Comparison of ENCODE assay signal across 8 cellular contexts in genomic region chr2:118202707-118203303, GRCh38.
A peak's percentile ranks its signal among the peaks of the same experiment; 100 is the strongest.
DNase-seq lines count a peak whose midpoint lies in the region; ATAC-seq, FAIRE-seq and TF ChIP-seq lines count a peak whose summit lies in the region.

No MANE protein-coding gene starts in this region.

- no peak overlapping the region for H3K56ac ChIP-seq in H1 (replicated peaks; ENCODE audit: insufficient read length, low read depth, low read length)

- no peaks in the 10 kb centered on the region for H3K9me3 Mint-ChIP-seq in naive B cell

- no peak overlapping the region for H3K18ac ChIP-seq in H1 (ENCODE audit: extremely low read depth, low read length)

- TF ChIP-seq CTCF in AG04449 (IDR thresholded peaks at IDR 0.05; ENCODE audit: insufficient read depth, low read length, missing control alignments), result peak; percentile 88
- peak; percentile 86 for TF ChIP-seq CTCF in GM12874 (IDR thresholded peaks at IDR 0.05; ENCODE audit: insufficient read depth, low read depth, low read length)
- peak; percentile 82 to 97 (median 88) for TF ChIP-seq CTCF in H1 (IDR thresholded peaks at IDR 0.05; ENCODE audit: control extremely low read depth in 1 of 3, insufficient read depth in 1 of 3, low read depth in 1 of 3, low read length in 3 of 3)

- H2AFZ ChIP-seq in H1 (ENCODE audit: low read length), result no peak overlapping the region

- H2AK5ac ChIP-seq in H1 (ENCODE audit: low read depth, low read length), result no peak overlapping the region

- no peaks in the 10 kb centered on the region for H3K9me3 ChIP-seq in H1 (ENCODE audit: insufficient read depth in 2 of 2, low read depth in 1 of 2, low read length in 1 of 2)

- H4K20me1 ChIP-seq in H1 (replicated peaks in 1 of 2; ENCODE audit: control insufficient read depth in 1 of 2, insufficient read depth in 2 of 2, low read length in 2 of 2), result no peaks in the 10 kb centered on the region

- H3K4me3 ChIP-seq in AG04449 (ENCODE audit: low read depth, low read length) (no peak overlapping the region), H1 (ENCODE audit: extremely low read depth in 1 of 4, insufficient read depth in 2 of 4, low read depth in 3 of 4, low read length in 4 of 4) (no peak overlapping the region)

- no peak overlapping the region for H4K8ac ChIP-seq in H1 (ENCODE audit: extremely low read depth, insufficient read depth, low read length)

- H3K27me3 ChIP-seq in H1 (replicated peaks in 1 of 4; ENCODE audit: control insufficient read depth in 3 of 4, extremely low read depth in 1 of 4, insufficient read depth in 3 of 4, low read length in 3 of 4), result peaks cover 0 to 3% (median 0%) of the 10 kb centered on the region in 4 experiments; a peak in 1 of 7 replicates

- no peak overlapping the region for H2BK15ac ChIP-seq in H1 (ENCODE audit: low read length)

- H3K27ac ChIP-seq in H1 (ENCODE audit: low read depth, low read length), result no peak overlapping the region

- no peaks in the 10 kb centered on the region for H3K79me2 ChIP-seq in H1 (ENCODE audit: control insufficient read depth in 1 of 2, insufficient read depth in 2 of 2, low read length in 2 of 2)

- POLR2A ChIA-PET in AG04449 (lab: Yijun Ruan, JAX), result no interaction called here
- POLR2A ChIA-PET in H1 (lab: Charles Lee; ENCODE audit: partially characterized antibody), result interaction anchor here (3.0 kb wide), 1 partner anchor 16 kb away, joined by 11 read pairs; no protein-coding TSS in a partner anchor

- no peaks in the 10 kb centered on the region for H3K79me1 ChIP-seq in H1 (ENCODE audit: low read depth, low read length)

- H3K23me2 ChIP-seq in H1 (ENCODE audit: low read depth, low read length), result no peaks in the 10 kb centered on the region

- no peaks in the 10 kb centered on the region for H3K36me3 Mint-ChIP-seq in naive B cell

- H4K5ac ChIP-seq in H1 (ENCODE audit: insufficient read length, low read depth, low read length), result no peak overlapping the region

- TF ChIP-seq RAD21 in H1 (IDR thresholded peaks at IDR 0.05 in 1 of 2, conservative IDR thresholded peaks at IDR 0.05 in 1 of 2; ENCODE audit: low read depth in 2 of 2, low read length in 2 of 2), result peak; percentile 74 to 84

- no peak overlapping the region for H2BK12ac ChIP-seq in H1 (ENCODE audit: low read depth, low read length)

- TF ChIP-seq EP300 in H1 (IDR thresholded peaks at IDR 0.05; ENCODE audit: borderline replicate concordance in 1 of 2, low read depth in 2 of 2, low read length in 2 of 2), result no peak

- no peak overlapping the region for H3K23ac ChIP-seq in H1 (ENCODE audit: insufficient read length)

- no peak overlapping the region for H3K4me3 Mint-ChIP-seq in naive B cell

- peaks cover 28 to 70% (median 48%) of the 10 kb centered on the region in 3 donors for H3K27me3 Mint-ChIP-seq in naive B cell

- H3K27ac Mint-ChIP-seq in naive B cell, result peak overlapping the region in 1 of 6 donors; percentile 3

- WGBS in H1 (ENCODE audit: extremely low coverage in 1 of 2, insufficient coverage in 1 of 2, insufficient read length in 1 of 2, insufficient replicate concordance in 2 of 2, low coverage in 1 of 2, low lambda C conversion rate in 2 of 2, missing lambda C conversion rate in 1 of 2), 2 experiments, result 70% methylated on average over 8 of the region's 8 CpGs; no CpG with 5 or more reads in 1 of the 2 experiments

- H2BK5ac ChIP-seq in H1 (ENCODE audit: low read depth, low read length), result no peak overlapping the region

- CTCF ChIA-PET in AG04449 (lab: Yijun Ruan, JAX), result interaction anchor here (0.9 to 5.9 kb wide), 21 partner anchors 9 to 680 kb away, joined by 3 to 63 read pairs (median 4); no protein-coding TSS in a partner anchor
- CTCF ChIA-PET in H1 (lab: Charles Lee; ENCODE audit: partially characterized antibody), result interaction anchor here (0.6 to 3.3 kb wide), 33 partner anchors 9 to 1182 kb away, joined by 3 to 20 read pairs (median 3); no protein-coding TSS in a partner anchor

- H2BK20ac ChIP-seq in H1 (ENCODE audit: low read length), result no peak overlapping the region

- TF ChIP-seq POLR2A in H1 (IDR thresholded peaks at IDR 0.05; ENCODE audit: control extremely low read depth in 1 of 2, low read depth in 2 of 2, low read length in 2 of 2), result no peak

- H4K91ac ChIP-seq in H1 (replicated peaks; ENCODE audit: insufficient read length, low read length), result no peak overlapping the region

- H3K4me1 ChIP-seq in H1 (replicated peaks in 1 of 4; ENCODE audit: control insufficient read depth in 3 of 4, insufficient read depth in 4 of 4, low read length in 3 of 4), result no peaks in the 10 kb centered on the region

- no peak overlapping the region for H3K4ac ChIP-seq in H1 (replicated peaks; ENCODE audit: insufficient read length, low read depth, low read length)

- no peak overlapping the region for H3K9ac ChIP-seq in H1 (replicated peaks in 1 of 4; ENCODE audit: extremely low read depth in 1 of 4, low read depth in 3 of 4, low read length in 3 of 4)

- FAIRE-seq in H1 (lab: Jason Lieb, UNC), result peak; percentile 83

- no peak for DNase-seq in AG04449 (ENCODE audit: low read depth, low spot score)
- peak; percentile 10 for DNase-seq in NCI-H1092 treated with DMSO at 0.1 percent for 48 hours (lab: John Stamatoyannopoulos, UW)
- DNase-seq in activated CD4-positive, alpha-beta T cell treated with anti-CD3 and anti-CD28 coated beads, Interleukin-2, amount 50 U/mL, for 1 hour, result peak; percentile 44
- DNase-seq in H1 (ENCODE audit: low read depth in 1 of 2, low spot score in 2 of 2), result peak in 1 of 2 experiments; percentile 77
- DNase-seq in naive B cell, result peak; percentile 42
- no peak for DNase-seq in DMS153 treated with DMSO at 0.1 percent for 48 hours (lab: John Stamatoyannopoulos, UW; ENCODE audit: unreplicated experiment)

- no peak overlapping the region for H2BK120ac ChIP-seq in H1 (replicated peaks; ENCODE audit: low read depth, low read length)

- H3K36me3 ChIP-seq in H1 (ENCODE audit: control insufficient read depth in 2 of 4, insufficient read depth in 4 of 4, low read length in 3 of 4), result no peaks in the 10 kb centered on the region

- H3K14ac ChIP-seq in H1 (ENCODE audit: insufficient read length), result no peak overlapping the region

- no peak overlapping the region for H3K4me2 ChIP-seq in H1 (ENCODE audit: insufficient read depth in 1 of 2, low read depth in 2 of 2, low read length in 2 of 2)

- H3K4me1 Mint-ChIP-seq in naive B cell, result peaks cover 3 to 7% (median 4%) of the 10 kb centered on the region in 3 donors

- ATAC-seq in HG02571 (IDR thresholded peaks at IDR 0.05; ENCODE audit: unreplicated experiment), result peak; percentile 74
- ATAC-seq in naive B cell (ENCODE audit: low read depth in 2 of 2), result peak; percentile 81 to 87

TF ChIP-seq in H1, 55 proteins besides CTCF, POLR2A, EP300 and RAD21:
- no peak for TF ChIP-seq RBBP5 (IDR thresholded peaks at IDR 0.05; ENCODE audit: borderline replicate concordance, low read depth, low read length)
- TF ChIP-seq SP2 (IDR thresholded peaks at IDR 0.05; ENCODE audit: low read length), result no peak
- no peak for TF ChIP-seq SP1 (IDR thresholded peaks at IDR 0.05; ENCODE audit: low read depth, low read length)
- TF ChIP-seq, protein P1, sequence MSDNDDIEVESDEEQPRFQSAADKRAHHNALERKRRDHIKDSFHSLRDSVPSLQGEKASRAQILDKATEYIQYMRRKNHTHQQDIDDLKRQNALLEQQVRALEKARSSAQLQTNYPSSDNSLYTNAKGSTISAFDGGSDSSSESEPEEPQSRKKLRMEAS (IDR thresholded peaks at IDR 0.05), result peak; percentile 49; the same call in 1 of the 2 replicates
- TF ChIP-seq YY1 (IDR thresholded peaks at IDR 0.05; ENCODE audit: low read depth, low read length), result 0 out of 2 replicates have a peak, but pooled peaks have one; percentile 15
- TF ChIP-seq NANOG (IDR thresholded peaks at IDR 0.05; ENCODE audit: insufficient read depth, low read depth, low read length, poor library complexity, severe bottlenecking), result no peak
- TF ChIP-seq CREB1 (IDR thresholded peaks at IDR 0.05), result no peak
- no peak for TF ChIP-seq BCL11A (IDR thresholded peaks at IDR 0.05; ENCODE audit: low read depth in 2 of 2, low read length in 2 of 2)
TF ChIP-seq in H1: peak in this region for 2.

Comparison
In these comparisons a context has a peak if more than half of its experiments do, and no peak if none do; other contexts are left out.
1. DNase-seq: peak in NCI-H1092 treated with DMSO at 0.1 percent for 48 hours (single experiment), activated CD4-positive, alpha-beta T cell treated with anti-CD3 and anti-CD28 coated beads, Interleukin-2, amount 50 U/mL, for 1 hour (single experiment) and naive B cell (single experiment); none in AG04449 (single experiment) and DMS153 treated with DMSO at 0.1 percent for 48 hours (single experiment).
2. Peak in every context shown above with its lines, with median percentiles within 50 percentile points of each other: CTCF ChIP-seq.